In genomic region chr6:33620158-33620583, GRCh38 we compare ENCODE assay signal across 8 cellular contexts. TPM values are rescaled to one million over a fixed set of nuclear protein-coding genes. Genes with fewer than 3 reads are reported as not detected.
A peak's percentile ranks its signal among the peaks of the same experiment; 100 is the strongest.
DNase-seq lines count a peak whose midpoint lies in the region; ATAC-seq and TF ChIP-seq lines count a peak whose summit lies in the region.

No MANE protein-coding gene starts in this region.

- no peak overlapping the region for H2AFZ ChIP-seq in neural cell (ENCODE audit: low read depth, low read length)

- H3K79me2 ChIP-seq in neural cell (replicated peaks; ENCODE audit: insufficient read depth, low read length) = no peaks in the 10 kb centered on the region

- DNase-seq in DMS53 (lab: John Stamatoyannopoulos, UW) (peak; percentile 71), LoVo (ENCODE audit: low spot score) (peak; percentile 56), fibroblast of gingiva (ENCODE audit: low read depth) (peak; percentile 34), NCI-H187 treated with DMSO at 0.1 percent for 48 hours (lab: John Stamatoyannopoulos, UW) (no peak), cortex of kidney (lab: John Stamatoyannopoulos, UW) (no peak)
- peak; percentile 36 for DNase-seq in activated CD8-positive, alpha-beta memory T cell treated with anti-CD3 and anti-CD28 coated beads, Interleukin-2, amount 50 U/mL, for 4 hours

- no peak for ATAC-seq in GM19467 (IDR thresholded peaks at IDR 0.05; ENCODE audit: unreplicated experiment)

- H3K27ac ChIP-seq in neural cell (ENCODE audit: low read length) = no peak overlapping the region

- H3K36me3 ChIP-seq in neural cell (ENCODE audit: insufficient read depth, low read length) = no peaks in the 10 kb centered on the region

- no peak overlapping the region for H3K9ac ChIP-seq in neural cell (ENCODE audit: low read length)

- H3K4me2 ChIP-seq in neural cell (ENCODE audit: low read length) = no peak overlapping the region

- peaks cover 58% of the 10 kb centered on the region for H3K27me3 ChIP-seq in neural cell (ENCODE audit: insufficient read depth, low read depth, low read length)

- no peaks in the 10 kb centered on the region for H3K9me2 ChIP-seq in neural cell (ENCODE audit: insufficient read depth, low read length)

- no peaks in the 10 kb centered on the region for H4K20me1 ChIP-seq in neural cell (ENCODE audit: insufficient read depth)

- no peaks in the 10 kb centered on the region for H3F3A ChIP-seq in neural cell (ENCODE audit: insufficient read depth, low read length, poor library complexity, severe bottlenecking)

- no peaks in the 10 kb centered on the region for H3K9me3 ChIP-seq in neural cell (ENCODE audit: low read length)

- no peak for TF ChIP-seq EP300 in neural cell (conservative IDR thresholded peaks at IDR 0.05; ENCODE audit: poor library complexity, severe bottlenecking)

- H3K4me3 ChIP-seq in neural cell (ENCODE audit: low read length) = peak overlapping the region; percentile 60

- TF ChIP-seq CTCF in neural cell (IDR thresholded peaks at IDR 0.05; ENCODE audit: poor library complexity, severe bottlenecking) = no peak

- TF ChIP-seq RAD21 in neural cell (conservative IDR thresholded peaks at IDR 0.05) = no peak

TF ChIP-seq in neural cell, 6 proteins besides CTCF, POLR2A, EP300 and RAD21:
- TF ChIP-seq TAF1 (IDR thresholded peaks at IDR 0.05; ENCODE audit: low read depth) = no peak
- peak; percentile 88 for TF ChIP-seq EZH2 (IDR thresholded peaks at IDR 0.05; ENCODE audit: borderline replicate concordance, insufficient read depth, low read length, poor library complexity, severe bottlenecking)
- TF ChIP-seq SMC3 (conservative IDR thresholded peaks at IDR 0.05; ENCODE audit: poor library complexity) = no peak
- no peak for TF ChIP-seq POLR2AphosphoS5 (IDR thresholded peaks at IDR 0.05)

RNA-seq across cellular contexts. Expression of gene ITPR3, which starts 1.0 kb away (rescaled TPM):
- polyA plus RNA-seq in neural cell = 0.11 and 0.16 TPM in 2 replicates
- 0.23 and 0.24 TPM in 2 replicates for polyA minus RNA-seq in neural cell

RNA-seq across cellular contexts. Expression of gene BAK1, which starts 40.1 kb away (rescaled TPM):
- polyA plus RNA-seq in neural cell = 15.4 and 21.9 TPM in 2 replicates
- 9.3 and 9.7 TPM in 2 replicates for polyA minus RNA-seq in neural cell

Comparison
In these comparisons a context has a peak if more than half of its experiments do, and no peak if none do; other contexts are left out.
1. DNase-seq: peak in DMS53 (single experiment), LoVo (single experiment), activated CD8-positive, alpha-beta memory T cell treated with anti-CD3 and anti-CD28 coated beads, Interleukin-2, amount 50 U/mL, for 4 hours (single experiment) and fibroblast of gingiva (single experiment); none in NCI-H187 treated with DMSO at 0.1 percent for 48 hours (single experiment) and cortex of kidney (single experiment).